In the genomic region with DNA sequence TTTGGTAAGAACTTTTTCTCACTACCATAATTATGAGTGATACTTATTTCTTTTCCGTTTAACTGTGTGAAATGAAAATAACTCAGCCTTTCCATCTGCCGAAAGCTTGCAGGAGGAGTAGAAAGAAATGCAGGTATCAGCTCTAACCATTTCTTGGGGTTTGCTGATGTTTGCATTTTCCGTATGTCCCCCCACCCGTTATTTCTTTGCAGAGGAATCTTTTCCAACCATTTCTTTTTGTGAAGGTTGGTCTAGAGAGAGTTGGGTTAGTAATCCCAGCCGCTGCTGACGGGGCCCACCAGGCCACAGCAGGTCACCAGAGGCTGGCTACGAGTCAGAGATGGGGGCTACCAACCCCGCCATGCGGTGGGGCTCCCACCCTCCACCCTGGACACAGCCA, we compare ENCODE assay signal across 10 cellular contexts. TPM values are rescaled to one million over a fixed set of nuclear protein-coding genes. Genes with fewer than 3 reads are reported as not detected.
"Had no signal": no experiment of that assay in that cellular context is flagged by ENCODE, and none has a peak within 500 bp of the region (broad histone marks: within the 10 kb centered on the region; RNA-seq: fewer than 3 reads in every experiment).

No MANE protein-coding gene starts in this region.

- H3K27ac Mint-ChIP-seq: GM23338, H9, HFFc6 had no signal

- H3K4me3 ChIP-seq: GM23338, K562 had no signal

- H3K4me2 ChIP-seq: GM23338 had no signal

- ATAC-seq: GM23338, HCT116, K562 had no signal

- H3K4me1 Mint-ChIP-seq: GM23338 had no signal

- H2AFZ ChIP-seq: GM23338 had no signal

- H3K27ac ChIP-seq: HL-60 had no signal

- DNase-seq: HFFc6, IMR-90 had no signal

- H3K4me3 Mint-ChIP-seq: GM23338, H9, HFFc6 had no signal

- FAIRE-seq: H1, H54, K562 had no signal

RNA-seq across cellular contexts. Expression of a gene that starts 7.0 kb away (rescaled TPM):
- total RNA-seq: GM23338, H1, H9, HFFc6, HT1080, IMR-90, K562 had no signal
- polyA plus RNA-seq: GM23338, H1, IMR-90, K562 had no signal
